8 cellular contexts compared by ENCODE assay signal in the genomic region with DNA sequence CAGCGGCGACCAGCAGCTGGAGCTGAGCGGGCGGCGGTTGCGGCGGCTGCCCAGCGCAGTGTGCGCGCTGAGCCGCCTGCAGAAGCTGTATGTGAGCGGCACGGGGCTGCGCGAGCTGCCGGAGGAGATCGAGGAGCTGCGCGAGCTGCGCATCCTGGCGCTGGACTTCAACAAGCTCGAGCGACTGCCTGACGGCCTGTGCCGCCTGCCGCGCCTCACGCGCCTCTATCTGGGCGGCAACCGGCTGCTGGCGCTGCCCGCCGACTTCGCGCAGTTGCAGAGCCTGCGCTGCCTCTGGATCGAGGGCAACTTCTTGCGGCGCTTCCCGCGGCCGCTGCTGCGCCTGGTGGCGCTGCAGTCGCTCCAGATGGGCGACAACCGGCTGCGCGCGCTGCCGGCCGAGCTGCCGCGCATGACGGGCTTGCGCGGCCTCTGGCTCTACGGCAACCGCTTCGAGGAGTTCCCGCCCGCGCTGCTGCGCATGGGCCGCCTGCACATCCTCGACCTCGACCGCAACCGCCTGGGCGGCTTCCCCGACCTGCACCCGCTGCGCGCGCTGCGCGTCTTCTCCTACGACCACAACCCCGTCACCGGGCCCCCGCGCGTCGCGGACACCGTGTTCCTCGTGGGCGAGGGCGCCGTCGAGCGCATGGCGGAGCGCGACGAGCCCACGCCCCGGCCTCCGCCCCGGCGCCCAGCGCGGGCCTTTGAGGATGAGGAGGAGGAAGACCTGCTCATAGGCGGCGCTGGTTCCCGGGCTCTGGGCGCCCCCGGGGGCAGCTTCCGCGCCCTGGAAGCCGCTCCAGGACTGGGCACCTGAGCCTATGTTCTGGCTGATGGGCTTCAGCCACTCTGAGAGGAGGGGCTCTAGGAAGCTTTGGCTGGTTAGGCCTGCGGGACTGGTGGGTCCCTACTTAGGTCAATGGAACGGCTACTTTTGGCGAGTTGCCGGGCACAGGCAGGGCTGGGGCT. TPM values are rescaled to one million over a fixed set of nuclear protein-coding genes. Genes with fewer than 3 reads are reported as not detected.
DNase-seq lines count a peak whose midpoint lies in the region; ATAC-seq, FAIRE-seq and TF ChIP-seq lines count a peak whose summit lies in the region.

No MANE protein-coding gene starts in this region.

- POLR2A ChIA-PET in activated naive CD8-positive, alpha-beta T cell treated with anti-CD3 and anti-CD28 coated beads, Interleukin-2, amount 10 ng/mL, durations not matched to agents 7 days and 5 days (lab: Charles Lee) = no interaction called here

- no peak for TF ChIP-seq POLR2A in prostate gland (IDR thresholded peaks at IDR 0.05)

- H3K4me1 Mint-ChIP-seq in activated naive CD8-positive, alpha-beta T cell treated with anti-CD3 and anti-CD28 coated beads, Interleukin-2, amount 10 ng/mL, durations not matched to agents 7 days and 5 days = peaks cover 5% of the 10 kb centered on the region

- WGBS in prostate gland = 5% methylated on average over 116 of the region's 116 CpGs
- WGBS in aorta, 2 donors = 6% methylated on average over 112 to 116 of the region's 116 CpGs

- DNase-seq in AG20443 (ENCODE audit: low spot score) (peak; percentile 94), GM19239 (ENCODE audit: insufficient read length, low spot score) (peak; percentile 95), KBM-7 (peak; percentile 87), SHP77 treated with DMSO at 0.1 percent for 48 hours (lab: John Stamatoyannopoulos, UW) (peak; percentile 74), left cardiac atrium (peak; percentile 70), prostate gland (ENCODE audit: low spot score) (peak; percentile 57), aorta (peak; percentile 75 to 87)
- peak; percentile 79 for DNase-seq in activated naive CD8-positive, alpha-beta T cell treated with anti-CD3 and anti-CD28 coated beads, Interleukin-2, amount 10 ng/mL, durations not matched to agents 7 days and 5 days

- ATAC-seq in activated naive CD8-positive, alpha-beta T cell treated with anti-CD3 and anti-CD28 coated beads, Interleukin-2, amount 10 ng/mL, durations not matched to agents 7 days and 5 days (ENCODE audit: low read depth) = peak; percentile 80
- ATAC-seq in left cardiac atrium (peak; percentile 88 to 89), aorta (ENCODE audit: low FRiP score) (peak; percentile 70)

- H3K4me3 Mint-ChIP-seq in activated naive CD8-positive, alpha-beta T cell treated with anti-CD3 and anti-CD28 coated beads, Interleukin-2, amount 10 ng/mL, durations not matched to agents 7 days and 5 days = peak overlapping the region; percentile 25

- H3K4me3 ChIP-seq in prostate gland = peak overlapping the region; percentile 4 to 21
- no peak overlapping the region for H3K4me3 ChIP-seq in aorta (ENCODE audit: low read length in 2 of 2)

- in situ Hi-C loops in KBM-7 (cut with MboI; ENCODE audit: low pct_unique_long_range_greater_than_20kb, low sequenced_read_pairs) = no loop called here

- peaks cover 6% of the 10 kb centered on the region for H3K4me1 ChIP-seq in prostate gland (replicated peaks)
- no peaks in the 10 kb centered on the region for H3K4me1 ChIP-seq in aorta (ENCODE audit: control insufficient read depth in 1 of 2, insufficient read depth in 2 of 2, low read length in 2 of 2)

- peak overlapping the region; percentile 57 for H3K27ac ChIP-seq in prostate gland
- H3K27ac ChIP-seq in aorta (ENCODE audit: low read depth in 1 of 2, low read length in 2 of 2) = no peak overlapping the region

- no peak overlapping the region for H3K27ac Mint-ChIP-seq in activated naive CD8-positive, alpha-beta T cell treated with anti-CD3 and anti-CD28 coated beads, Interleukin-2, amount 10 ng/mL, durations not matched to agents 7 days and 5 days

- no peaks in the 10 kb centered on the region for H3K27me3 ChIP-seq in prostate gland (replicated peaks; ENCODE audit: insufficient read depth)
- no peaks in the 10 kb centered on the region for H3K27me3 ChIP-seq in aorta (ENCODE audit: control insufficient read depth in 1 of 2, insufficient read depth in 2 of 2, low read length in 1 of 2)

- no peaks in the 10 kb centered on the region for H3K9me3 Mint-ChIP-seq in activated naive CD8-positive, alpha-beta T cell treated with anti-CD3 and anti-CD28 coated beads, Interleukin-2, amount 10 ng/mL, durations not matched to agents 7 days and 5 days

- peak in 3 of 4 experiments; percentile 56 to 84 (median 72) for TF ChIP-seq CTCF in prostate gland (IDR thresholded peaks at IDR 0.05)

- H3K36me3 ChIP-seq in prostate gland = no peaks in the 10 kb centered on the region
- H3K36me3 ChIP-seq in aorta (ENCODE audit: control insufficient read depth in 1 of 2, insufficient read depth in 2 of 2, low read length in 1 of 2) = no peaks in the 10 kb centered on the region

- intact Hi-C loops in left cardiac atrium (cut with DNase I) (no loop called here), prostate gland (cut with DNase I) (no loop called here), aorta (cut with DNase I) (loop anchor here in 1 of 2 donors (10.0 kb wide), 1 partner anchor 115 kb away; no protein-coding TSS in a partner anchor)

- H3K9me3 ChIP-seq in prostate gland (no peaks in the 10 kb centered on the region), aorta (ENCODE audit: control insufficient read depth, low read length) (no peaks in the 10 kb centered on the region)

- H3K27me3 Mint-ChIP-seq in activated naive CD8-positive, alpha-beta T cell treated with anti-CD3 and anti-CD28 coated beads, Interleukin-2, amount 10 ng/mL, durations not matched to agents 7 days and 5 days = peaks cover 58% of the 10 kb centered on the region

- FAIRE-seq in GM19239 (lab: Jason Lieb, UNC) = peak; percentile 11

- no peaks in the 10 kb centered on the region for H3K36me3 Mint-ChIP-seq in activated naive CD8-positive, alpha-beta T cell treated with anti-CD3 and anti-CD28 coated beads, Interleukin-2, amount 10 ng/mL, durations not matched to agents 7 days and 5 days

RNA-seq across cellular contexts. Expression of a gene that starts 0.8 kb away (rescaled TPM):
- total RNA-seq in activated naive CD8-positive, alpha-beta T cell treated with anti-CD3 and anti-CD28 coated beads, Interleukin-2, amount 10 ng/mL, durations not matched to agents 7 days and 5 days = not detected
- total RNA-seq in left cardiac atrium (1 to 10 TPM in 1 of 2 donors, under 1 TPM in 1; 0.74 to 1.1 TPM), prostate gland (1 to 10 TPM in 1 of 2 donors, under 1 TPM in 1; 0.09 to 1.2 TPM), aorta (1 to 10 TPM; 1.1 to 2.8 TPM)
- polyA plus RNA-seq in aorta = under 1 TPM in 1 of 2 donors, not detected in 1; 0.13 TPM

Comparison
In these comparisons a context has a peak if more than half of its experiments do, and no peak if none do; other contexts are left out.
1. H3K27ac ChIP-seq: peak in prostate gland (2 of 2); none in aorta (0 of 2).
2. H3K4me3 ChIP-seq: peak in prostate gland (2 of 2); none in aorta (0 of 2).
3. Peak in every context shown above with its lines, with median percentiles within 50 percentile points of each other: DNase-seq and ATAC-seq.